ENCODE assay signal across 8 cellular contexts in genomic region chr2:201235865-201236811, GRCh38. TPM values are rescaled to one million over a fixed set of nuclear protein-coding genes. Genes with fewer than 3 reads are reported as not detected.
A peak's percentile ranks its signal among the peaks of the same experiment; 100 is the strongest.
DNase-seq lines count a peak whose midpoint lies in the region; ATAC-seq and TF ChIP-seq lines count a peak whose summit lies in the region.

No MANE protein-coding gene starts in this region.

- CTCF ChIA-PET in CD8-positive, alpha-beta T cell (lab: Charles Lee), result interaction anchor here (0.7 to 4.5 kb wide), 30 partner anchors 10 to 943 kb away, joined by 3 to 87 read pairs (median 4); partner anchors contain the start of genes CASP10 and CASP8
- CTCF ChIA-PET in activated naive CD4-positive, alpha-beta T cell treated with anti-CD3 and anti-CD28 coated beads for 36 hours (lab: Charles Lee), result interaction anchor here (0.5 to 4.6 kb wide), 23 partner anchors 18 to 1333 kb away, joined by 3 to 66 read pairs (median 4); partner anchors contain the start of genes CASP10, CASP8, STRADB and TRAK2

- no peak for ATAC-seq in CD8-positive, alpha-beta T cell
- ATAC-seq in HG02610 (IDR thresholded peaks at IDR 0.05; ENCODE audit: unreplicated experiment) (no peak), HG03378 (IDR thresholded peaks at IDR 0.05; ENCODE audit: unreplicated experiment) (no peak)

- peak in 6 of 7 experiments; percentile 32 to 75 (median 48) for DNase-seq in CD8-positive, alpha-beta T cell
- DNase-seq in HFF-Myc (ENCODE audit: extremely low read depth, low read depth) (no peak), OCI-M2 (lab: John Stamatoyannopoulos, UW; ENCODE audit: unreplicated experiment) (peak; percentile 14), globus pallidus (ENCODE audit: low spot score) (peak; percentile 63), posterior vena cava (ENCODE audit: low spot score) (peak; percentile 87)
- DNase-seq in activated naive CD4-positive, alpha-beta T cell treated with anti-CD3 and anti-CD28 coated beads for 36 hours, result peak; percentile 72

- intact Hi-C loops in CD8-positive, alpha-beta T cell (cut with DNase I, micrococcal nuclease), result loop anchor here (1.0 to 10.0 kb wide), 7 partner anchors 16 to 941 kb away; partner anchors contain the start of gene FZD7 (in 1 of the 2)
- intact Hi-C loops in activated naive CD4-positive, alpha-beta T cell treated with anti-CD3 and anti-CD28 coated beads for 36 hours (cut with micrococcal nuclease), result loop anchor here (1.0 to 10.0 kb wide), 6 partner anchors 22 to 942 kb away; partner anchors contain the start of gene FZD7
- intact Hi-C loops in posterior vena cava (cut with DNase I), result loop anchor here in 1 of 2 donors (10.0 kb wide), 1 partner anchor 129 kb away; no protein-coding TSS in a partner anchor

- H3K27me3 ChIP-seq in CD8-positive, alpha-beta T cell (ENCODE audit: insufficient read depth, low read length), result no peaks in the 10 kb centered on the region

- H3K4me1 ChIP-seq in CD8-positive, alpha-beta T cell (ENCODE audit: insufficient read depth, low read length), result peaks cover 55% of the 10 kb centered on the region

- H3K4me1 Mint-ChIP-seq in CD8-positive, alpha-beta T cell (ENCODE audit: low read depth), result peaks cover 68% of the 10 kb centered on the region
- peaks cover 45% of the 10 kb centered on the region for H3K4me1 Mint-ChIP-seq in activated naive CD4-positive, alpha-beta T cell treated with anti-CD3 and anti-CD28 coated beads for 36 hours (ENCODE audit: low read depth)

- H3K4me3 Mint-ChIP-seq in CD8-positive, alpha-beta T cell, result peak overlapping the region; percentile 93
- H3K4me3 Mint-ChIP-seq in activated naive CD4-positive, alpha-beta T cell treated with anti-CD3 and anti-CD28 coated beads for 36 hours, result peak overlapping the region; percentile 71

- peaks cover 7% of the 10 kb centered on the region for H3K36me3 ChIP-seq in CD8-positive, alpha-beta T cell (ENCODE audit: insufficient read depth, low read length)

- no peaks in the 10 kb centered on the region for H3K27me3 Mint-ChIP-seq in CD8-positive, alpha-beta T cell (ENCODE audit: low read depth)
- H3K27me3 Mint-ChIP-seq in activated naive CD4-positive, alpha-beta T cell treated with anti-CD3 and anti-CD28 coated beads for 36 hours (ENCODE audit: low read depth), result no peaks in the 10 kb centered on the region

- peak overlapping the region; percentile 36 for H3K27ac ChIP-seq in CD8-positive, alpha-beta T cell (ENCODE audit: low read depth, low read length)

- H3K9me3 ChIP-seq in CD8-positive, alpha-beta T cell (ENCODE audit: low read length), result no peaks in the 10 kb centered on the region

- H3K9me3 Mint-ChIP-seq in CD8-positive, alpha-beta T cell, result no peaks in the 10 kb centered on the region
- peaks cover 9% of the 10 kb centered on the region for H3K9me3 Mint-ChIP-seq in activated naive CD4-positive, alpha-beta T cell treated with anti-CD3 and anti-CD28 coated beads for 36 hours

- H3K4me3 ChIP-seq in CD8-positive, alpha-beta T cell (ENCODE audit: low read depth, low read length), result peak overlapping the region; percentile 25
- H3K4me3 ChIP-seq in HFF-Myc (replicated peaks; ENCODE audit: low read depth, low read length), result no peak overlapping the region

- H3K36me3 Mint-ChIP-seq in CD8-positive, alpha-beta T cell, result peaks cover 44% of the 10 kb centered on the region
- H3K36me3 Mint-ChIP-seq in activated naive CD4-positive, alpha-beta T cell treated with anti-CD3 and anti-CD28 coated beads for 36 hours (ENCODE audit: low read depth), result peaks cover 50% of the 10 kb centered on the region

- H3K27ac Mint-ChIP-seq in CD8-positive, alpha-beta T cell, result peak overlapping the region; percentile 94
- H3K27ac Mint-ChIP-seq in activated naive CD4-positive, alpha-beta T cell treated with anti-CD3 and anti-CD28 coated beads for 36 hours, result peak overlapping the region; percentile 87

- TF ChIP-seq CTCF in CD8-positive, alpha-beta T cell (IDR thresholded peaks at IDR 0.05), result peak; percentile 82
- peak; percentile 50 for TF ChIP-seq CTCF in HFF-Myc (IDR thresholded peaks at IDR 0.05; ENCODE audit: low read depth, low read length, missing control alignments)

- POLR2A ChIA-PET in CD8-positive, alpha-beta T cell (lab: Charles Lee), result interaction anchor here (0.9 to 2.4 kb wide), 3 partner anchors 13 to 39 kb away, joined by 3 to 12 read pairs (median 3); partner anchors contain the start of gene CASP8

RNA-seq across cellular contexts. Expression of gene CASP8, which starts 24.2 kb away (rescaled TPM):
- 100 to 1,000 TPM; 153 to 155 TPM for total RNA-seq in CD8-positive, alpha-beta T cell
- total RNA-seq in activated naive CD4-positive, alpha-beta T cell treated with anti-CD3 and anti-CD28 coated beads for 36 hours, result 10 to 100 TPM; 37.0 to 39.8 TPM
- 10 to 100 TPM; 11.3 to 14.8 TPM for total RNA-seq in posterior vena cava

RNA-seq across cellular contexts. Expression of gene CASP10, which starts 53.2 kb away (rescaled TPM):
- 10 to 100 TPM in 1 of 2 experiments, 1 to 10 TPM in 1; 9.8 to 10.4 TPM for total RNA-seq in CD8-positive, alpha-beta T cell
- total RNA-seq in activated naive CD4-positive, alpha-beta T cell treated with anti-CD3 and anti-CD28 coated beads for 36 hours, result 10 to 100 TPM; 22.0 to 22.1 TPM
- 10 to 100 TPM in 1 of 2 donors, 1 to 10 TPM in 1; 8.4 to 12.7 TPM for total RNA-seq in posterior vena cava
